1 cellular context compared by ENCODE assay signal in genomic region chr17:78492116-78492799, GRCh38.
TF ChIP-seq lines count a peak whose summit lies in the region.

No MANE protein-coding gene starts in this region.

TF ChIP-seq in H1, 55 proteins besides CTCF, POLR2A, EP300 and RAD21:
- TF ChIP-seq HDAC2 (IDR thresholded peaks at IDR 0.05; ENCODE audit: borderline replicate concordance in 1 of 2, low read depth in 2 of 2, low read length in 2 of 2): no peak
- TF ChIP-seq RBBP5 (IDR thresholded peaks at IDR 0.05; ENCODE audit: borderline replicate concordance, low read depth, low read length): no peak
- no peak for TF ChIP-seq CBX5 (IDR thresholded peaks at IDR 0.05; ENCODE audit: low read depth, low read length)
- TF ChIP-seq RNF2 (IDR thresholded peaks at IDR 0.05; ENCODE audit: borderline replicate concordance, low read depth, low read length, missing control alignments, poor library complexity, severe bottlenecking): no peak
- no peak for TF ChIP-seq SAP30 (IDR thresholded peaks at IDR 0.05; ENCODE audit: insufficient read depth, insufficient replicate concordance, low read length)
- TF ChIP-seq SUZ12 (IDR thresholded peaks at IDR 0.05; ENCODE audit: low read length): no peak
- no peak for TF ChIP-seq MAX (IDR thresholded peaks at IDR 0.05)
- no peak for TF ChIP-seq JUN (IDR thresholded peaks at IDR 0.05; ENCODE audit: low read depth, low read length)
- TF ChIP-seq YY1 (IDR thresholded peaks at IDR 0.05; ENCODE audit: low read depth, low read length): no peak
- no peak for TF ChIP-seq CTBP2 (IDR thresholded peaks at IDR 0.05; ENCODE audit: borderline replicate concordance, insufficient read depth, insufficient read length, low read length)
- TF ChIP-seq NRF1 (IDR thresholded peaks at IDR 0.05; ENCODE audit: low read depth, low read length): no peak
- TF ChIP-seq MAFK (IDR thresholded peaks at IDR 0.05; ENCODE audit: low read depth, low read length): no peak
- TF ChIP-seq GTF2F1 (IDR thresholded peaks at IDR 0.05; ENCODE audit: borderline replicate concordance, low read depth, low read length): no peak
- TF ChIP-seq CEBPB (IDR thresholded peaks at IDR 0.05; ENCODE audit: low read depth, low read length): no peak
- no peak for TF ChIP-seq EGR1 (IDR thresholded peaks at IDR 0.05; ENCODE audit: borderline replicate concordance, low read depth, low read length)
